16 cellular contexts compared by ENCODE assay signal in the genomic region with DNA sequence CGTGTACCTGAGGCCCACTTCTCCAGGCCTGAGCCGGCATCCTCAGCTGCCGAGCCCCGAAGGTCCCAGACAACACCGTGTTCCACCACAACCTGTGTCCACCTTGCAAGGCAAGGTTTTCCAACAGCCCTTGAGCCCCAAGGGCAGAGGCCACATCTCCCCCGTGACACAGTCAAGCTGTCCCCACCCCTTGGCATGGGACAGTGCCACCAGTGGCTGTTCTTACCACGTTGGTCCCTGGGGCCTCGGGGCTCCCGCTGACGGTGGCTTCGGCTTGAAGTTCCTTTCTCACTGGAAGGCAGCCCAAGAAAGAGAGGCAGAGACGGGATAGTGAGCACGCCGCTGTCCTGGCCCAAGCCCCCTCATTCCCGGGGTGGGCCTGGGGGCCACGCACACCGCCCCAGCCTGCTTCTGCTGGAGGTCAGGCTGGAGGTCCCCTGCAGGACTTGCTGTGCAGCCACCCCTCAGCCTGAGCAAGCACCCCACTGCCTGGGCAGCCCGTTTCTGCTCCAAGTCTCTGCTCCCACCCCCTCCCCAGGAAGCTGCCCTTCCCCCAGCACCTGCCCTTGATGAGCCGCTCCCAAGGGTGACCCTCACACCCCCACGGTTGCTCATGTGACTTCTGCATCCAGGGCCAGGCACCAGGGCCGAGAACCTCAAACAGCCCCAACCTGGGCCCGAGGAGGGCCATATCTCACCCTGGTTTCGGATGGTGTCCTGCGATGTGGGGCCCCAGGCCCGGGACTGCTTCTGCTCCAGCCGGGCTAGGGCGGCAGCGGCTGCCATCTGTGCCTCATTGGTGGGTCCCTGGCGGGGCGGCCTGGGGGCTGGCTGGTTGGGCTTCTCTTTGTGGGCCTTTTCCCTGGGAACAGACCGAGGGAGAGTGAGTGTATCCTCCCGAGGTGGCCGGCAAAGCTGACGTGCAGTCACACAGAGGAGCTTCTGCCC.
"Had no signal": no experiment of that assay in that cellular context is flagged by ENCODE, and none has a peak within 500 bp of the region (broad histone marks: within the 10 kb centered on the region; RNA-seq: fewer than 3 reads in every experiment).

No MANE protein-coding gene starts in this region.

- H3K27ac Mint-ChIP-seq: activated CD4-positive, alpha-beta T cell treated with anti-CD3 and anti-CD28 coated beads, Interleukin-2, amount 10 ng/mL, durations not matched to agents 7 days and 5 days; activated naive CD4-positive, alpha-beta T cell treated with anti-CD3 and anti-CD28 coated beads, Interleukin-2, amount 50 U/mL, for 24 hours; memory B cell; natural killer cell treated with Interleukin-12 subunit alpha and Interleukin-12 subunit beta and Interleukin-15 and Interleukin-18, amount 100 ng/mL, for 72 hours had no signal

- H3K27me3 ChIP-seq: breast epithelium, esophagus muscularis mucosa, testis, upper lobe of right lung had no signal

- ATAC-seq: natural killer cell treated with Interleukin-12 subunit alpha and Interleukin-12 subunit beta and Interleukin-15 and Interleukin-18, amount 100 ng/mL, for 72 hours; stimulated activated naive CD8-positive, alpha-beta T cell treated with anti-CD3 and anti-CD28 coated beads, Interleukin-15, amount 100 ng/mL, for 72 hours; upper lobe of right lung had no signal

- H3K27me3 Mint-ChIP-seq: activated CD4-positive, alpha-beta T cell treated with anti-CD3 and anti-CD28 coated beads, Interleukin-2, amount 10 ng/mL, durations not matched to agents 7 days and 5 days; activated naive CD4-positive, alpha-beta T cell treated with anti-CD3 and anti-CD28 coated beads, Interleukin-2, amount 50 U/mL, for 24 hours; memory B cell; natural killer cell treated with Interleukin-12 subunit alpha and Interleukin-12 subunit beta and Interleukin-15 and Interleukin-18, amount 100 ng/mL, for 72 hours; stimulated activated naive CD8-positive, alpha-beta T cell treated with anti-CD3 and anti-CD28 coated beads, Interleukin-15, amount 100 ng/mL, for 72 hours had no signal

- H3K27ac ChIP-seq: testis, upper lobe of right lung had no signal

- DNase-seq: activated CD4-positive, alpha-beta T cell treated with anti-CD3 and anti-CD28 coated beads, Interleukin-2, amount 10 ng/mL, durations not matched to agents 7 days and 5 days; activated CD4-positive, CD25-positive, alpha-beta regulatory T cell; activated effector memory CD4-positive, alpha-beta T cell treated with Interleukin-2 at 50 U/mL for 16 hours; activated T-cell treated with anti-CD3 and anti-CD28 coated beads, Interleukin-2, amount 50 U/mL, for 1 hour; amygdala; head of caudate nucleus; stimulated activated CD4-positive, alpha-beta T cell treated with anti-CD3 and anti-CD28 coated beads, Interleukin-4, amount 100 ng/mL, for 1 hour; stimulated activated CD8-positive, alpha-beta memory T cell treated with anti-CD3 and anti-CD28 coated beads, Interleukin-4, amount 100 ng/mL, for 48 hours; stimulated activated naive CD8-positive, alpha-beta T cell treated with anti-CD3 and anti-CD28 coated beads, Interleukin-15, amount 100 ng/mL, for 72 hours; testis; upper lobe of right lung had no signal

- H3K4me3 Mint-ChIP-seq: activated CD4-positive, alpha-beta T cell treated with anti-CD3 and anti-CD28 coated beads, Interleukin-2, amount 10 ng/mL, durations not matched to agents 7 days and 5 days; activated naive CD4-positive, alpha-beta T cell treated with anti-CD3 and anti-CD28 coated beads, Interleukin-2, amount 50 U/mL, for 24 hours; memory B cell; natural killer cell treated with Interleukin-12 subunit alpha and Interleukin-12 subunit beta and Interleukin-15 and Interleukin-18, amount 100 ng/mL, for 72 hours; stimulated activated naive CD8-positive, alpha-beta T cell treated with anti-CD3 and anti-CD28 coated beads, Interleukin-15, amount 100 ng/mL, for 72 hours had no signal

- H3K4me3 ChIP-seq: breast epithelium, esophagus muscularis mucosa, testis, upper lobe of right lung had no signal

- H3K9me3 ChIP-seq: breast epithelium, esophagus muscularis mucosa, testis, upper lobe of right lung had no signal

- H3K9me3 Mint-ChIP-seq: activated CD4-positive, alpha-beta T cell treated with anti-CD3 and anti-CD28 coated beads, Interleukin-2, amount 10 ng/mL, durations not matched to agents 7 days and 5 days; activated naive CD4-positive, alpha-beta T cell treated with anti-CD3 and anti-CD28 coated beads, Interleukin-2, amount 50 U/mL, for 24 hours; memory B cell; natural killer cell treated with Interleukin-12 subunit alpha and Interleukin-12 subunit beta and Interleukin-15 and Interleukin-18, amount 100 ng/mL, for 72 hours; stimulated activated naive CD8-positive, alpha-beta T cell treated with anti-CD3 and anti-CD28 coated beads, Interleukin-15, amount 100 ng/mL, for 72 hours had no signal

- H3K36me3 Mint-ChIP-seq: natural killer cell treated with Interleukin-12 subunit alpha and Interleukin-12 subunit beta and Interleukin-15 and Interleukin-18, amount 100 ng/mL, for 72 hours had no signal
